8 cellular contexts compared by ENCODE assay signal in genomic region chr3:69051796-69052566, GRCh38. TPM values are rescaled to one million over a fixed set of nuclear protein-coding genes. Genes with fewer than 3 reads are reported as not detected.
DNase-seq lines count a peak whose midpoint lies in the region; ATAC-seq and TF ChIP-seq lines count a peak whose summit lies in the region.

Gene TMF1, minus strand, starts transcription at chr3:69052333. Its CDS starts 247 bp downstream, at chr3:69052086.

- H3K27ac ChIP-seq in WERI-Rb-1, result peak within 1 kb of the TSS; percentile 82

- ATAC-seq in HG03280 (IDR thresholded peaks at IDR 0.05; ENCODE audit: unreplicated experiment), result peak; percentile 93
- peak; percentile 93 for ATAC-seq in left colon

- DNase-seq in activated gamma-delta T cell treated with Interleukin-2 at 50 U/mL for 16 hours (peak; percentile 98), activated gamma-delta T cell (lab: John Stamatoyannopoulos, UW) (no peak), WERI-Rb-1 (peak; percentile 97), choroid plexus epithelial cell (ENCODE audit: low read depth) (peak; percentile 100), left colon (peak; percentile 98 to 99), DMS79 treated with DMSO at 0.1 percent for 48 hours (lab: John Stamatoyannopoulos, UW) (no peak)
- DNase-seq in stimulated activated CD4-positive, alpha-beta T cell treated with anti-CD3 and anti-CD28 coated beads, Interleukin-2, amount 100 ng/mL, for 4 hours (ENCODE audit: low read depth), result peak; percentile 95

- H3K4me3 ChIP-seq in WERI-Rb-1 (ENCODE audit: low read depth, low read length), result peak within 1 kb of the TSS; percentile 97
- H3K4me3 ChIP-seq in choroid plexus epithelial cell (ENCODE audit: low read depth, low read length), result peak within 1 kb of the TSS; percentile 82

- H3K9me3 ChIP-seq in WERI-Rb-1 (ENCODE audit: severe bottlenecking), result no peaks in the 10 kb centered on the region

- H3K27me3 ChIP-seq in WERI-Rb-1 (ENCODE audit: insufficient read depth, low read depth, severe bottlenecking), result no peaks in the 10 kb centered on the region

- H3K36me3 ChIP-seq in WERI-Rb-1, result peaks cover 26% of the 10 kb centered on the region

- intact Hi-C loops in left colon (cut with DNase I, micrococcal nuclease), result no loop called here

- TF ChIP-seq CTCF in WERI-Rb-1 (IDR thresholded peaks at IDR 0.05; ENCODE audit: low read depth, low read length) (no peak), choroid plexus epithelial cell (conservative IDR thresholded peaks at IDR 0.05; ENCODE audit: low read depth, low read length) (peak; percentile 8)

RNA-seq across cellular contexts. Expression of gene TMF1, which starts in this region (rescaled TPM):
- 10 to 100 TPM; 44.7 to 47.2 TPM for total RNA-seq in left colon

Comparison
In these comparisons a context has a peak if more than half of its experiments do, and no peak if none do; other contexts are left out.
1. DNase-seq: peak in activated gamma-delta T cell treated with Interleukin-2 at 50 U/mL for 16 hours (single experiment), WERI-Rb-1 (single experiment), choroid plexus epithelial cell (single experiment), left colon (2 of 2) and stimulated activated CD4-positive, alpha-beta T cell treated with anti-CD3 and anti-CD28 coated beads, Interleukin-2, amount 100 ng/mL, for 4 hours (single experiment); none in activated gamma-delta T cell (single experiment) and DMS79 treated with DMSO at 0.1 percent for 48 hours (single experiment).